1 cellular context compared by ENCODE assay signal in the genomic region with DNA sequence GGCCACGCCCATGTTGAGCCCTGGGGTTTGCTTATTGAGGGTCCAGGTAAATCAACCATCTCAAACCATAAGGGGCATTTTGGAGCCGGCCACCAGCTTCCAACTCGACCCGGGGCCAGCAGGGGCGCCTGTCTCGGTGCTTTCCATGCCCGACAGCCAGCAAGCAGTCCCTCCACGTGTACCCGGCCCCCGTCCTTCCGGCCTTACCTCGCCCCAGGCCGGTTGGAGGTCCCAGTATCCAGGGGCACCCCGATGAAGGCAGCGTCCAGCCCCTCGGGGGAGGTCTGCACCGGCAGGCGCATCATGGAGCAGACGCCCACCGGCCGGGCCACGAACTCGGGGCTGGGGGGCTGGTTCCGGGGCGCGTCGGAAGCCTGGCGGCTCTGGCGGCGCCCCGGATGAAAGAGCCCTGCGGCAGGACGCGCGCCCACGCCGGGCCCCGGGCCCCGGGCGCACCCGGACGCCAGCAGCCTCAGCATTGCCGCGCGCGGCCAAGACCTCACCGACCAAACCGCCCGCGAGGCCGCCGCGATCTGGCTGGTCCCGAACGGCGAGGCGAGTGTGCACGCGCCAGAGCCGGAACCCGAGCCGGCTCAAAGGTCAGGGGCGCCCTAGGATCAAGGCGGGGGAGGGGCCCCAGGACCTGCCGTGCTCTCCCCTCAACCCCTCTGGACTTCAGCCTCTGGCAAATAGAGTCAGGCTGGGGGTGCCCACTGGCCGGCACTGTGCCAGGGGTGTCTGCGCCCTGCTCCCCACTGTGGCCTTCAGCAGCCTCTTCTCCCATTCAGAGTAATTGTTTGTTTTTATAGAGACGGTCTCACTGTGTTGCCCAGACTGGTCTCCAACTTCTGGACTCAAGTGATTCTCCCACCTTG.
TF ChIP-seq lines count a peak whose summit lies in the region.

Gene AGMAT (minus strand): TSS at position 563 of the 875 bp plus-strand sequence. CDS start 84 bp downstream, at position 479.

TF ChIP-seq in HepG2, 621 proteins besides CTCF, POLR2A, EP300 and RAD21 (continued from another document and continues in another):
- TF ChIP-seq AHDC1 (CRISPR knock-in tag; IDR thresholded peaks at IDR 0.05; ENCODE audit: borderline replicate concordance) = peak; percentile 71
- TF ChIP-seq ATF7-NPFF (CRISPR knock-in tag; IDR thresholded peaks at IDR 0.05; ENCODE audit: low read depth) = peak; percentile 97
- peak; percentile 86 for TF ChIP-seq SP4 (CRISPR knock-in tag; IDR thresholded peaks at IDR 0.05)
- TF ChIP-seq, protein P1, sequence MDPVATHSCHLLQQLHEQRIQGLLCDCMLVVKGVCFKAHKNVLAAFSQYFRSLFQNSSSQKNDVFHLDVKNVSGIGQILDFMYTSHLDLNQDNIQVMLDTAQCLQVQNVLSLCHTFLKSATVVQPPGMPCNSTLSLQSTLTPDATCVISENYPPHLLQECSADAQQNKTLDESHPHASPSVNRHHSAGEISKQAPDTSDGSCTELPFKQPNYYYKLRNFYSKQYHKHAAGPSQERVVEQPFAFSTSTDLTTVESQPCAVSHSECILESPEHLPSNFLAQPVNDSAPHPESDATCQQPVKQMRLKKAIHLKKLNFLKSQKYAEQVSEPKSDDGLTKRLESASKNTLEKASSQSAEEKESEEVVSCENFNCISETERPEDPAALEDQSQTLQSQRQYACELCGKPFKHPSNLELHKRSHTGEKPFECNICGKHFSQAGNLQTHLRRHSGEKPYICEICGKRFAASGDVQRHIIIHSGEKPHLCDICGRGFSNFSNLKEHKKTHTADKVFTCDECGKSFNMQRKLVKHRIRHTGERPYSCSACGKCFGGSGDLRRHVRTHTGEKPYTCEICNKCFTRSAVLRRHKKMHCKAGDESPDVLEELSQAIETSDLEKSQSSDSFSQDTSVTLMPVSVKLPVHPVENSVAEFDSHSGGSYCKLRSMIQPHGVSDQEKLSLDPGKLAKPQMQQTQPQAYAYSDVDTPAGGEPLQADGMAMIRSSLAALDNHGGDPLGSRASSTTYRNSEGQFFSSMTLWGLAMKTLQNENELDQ (CRISPR knock-in tag; IDR thresholded peaks at IDR 0.05; ENCODE audit: borderline replicate concordance) = 0 out of 2 replicates have a peak, but pooled peaks have one; percentile 32
- TF ChIP-seq ZNF407 (CRISPR knock-in tag; IDR thresholded peaks at IDR 0.05; ENCODE audit: not compliant biosample characterization) = no peak
- peak; percentile 29; the same call in 1 of the 2 replicates for TF ChIP-seq ZSCAN9 (CRISPR knock-in tag; IDR thresholded peaks at IDR 0.05; ENCODE audit: borderline replicate concordance)
- peak; percentile 78 for TF ChIP-seq TFE3 (CRISPR knock-in tag; IDR thresholded peaks at IDR 0.05)
- no peak for TF ChIP-seq ZFP36 (IDR thresholded peaks at IDR 0.05; ENCODE audit: borderline replicate concordance, low read depth, low read length, partially characterized antibody)
- peak; percentile 96 for TF ChIP-seq HIC2 (CRISPR knock-in tag; IDR thresholded peaks at IDR 0.05; ENCODE audit: low read depth)
- peak; percentile 35 for TF ChIP-seq GABPA (IDR thresholded peaks at IDR 0.05; ENCODE audit: low read depth, low read length)
- peak; percentile 52; the same call in 1 of the 2 replicates for TF ChIP-seq GABPA (CRISPR knock-in tag; IDR thresholded peaks at IDR 0.05; ENCODE audit: low read depth)
- TF ChIP-seq, protein P2, sequence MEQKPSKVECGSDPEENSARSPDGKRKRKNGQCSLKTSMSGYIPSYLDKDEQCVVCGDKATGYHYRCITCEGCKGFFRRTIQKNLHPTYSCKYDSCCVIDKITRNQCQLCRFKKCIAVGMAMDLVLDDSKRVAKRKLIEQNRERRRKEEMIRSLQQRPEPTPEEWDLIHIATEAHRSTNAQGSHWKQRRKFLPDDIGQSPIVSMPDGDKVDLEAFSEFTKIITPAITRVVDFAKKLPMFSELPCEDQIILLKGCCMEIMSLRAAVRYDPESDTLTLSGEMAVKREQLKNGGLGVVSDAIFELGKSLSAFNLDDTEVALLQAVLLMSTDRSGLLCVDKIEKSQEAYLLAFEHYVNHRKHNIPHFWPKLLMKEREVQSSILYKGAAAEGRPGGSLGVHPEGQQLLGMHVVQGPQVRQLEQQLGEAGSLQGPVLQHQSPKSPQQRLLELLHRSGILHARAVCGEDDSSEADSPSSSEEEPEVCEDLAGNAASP (CRISPR knock-in tag; IDR thresholded peaks at IDR 0.05; ENCODE audit: borderline replicate concordance) = peak; percentile 88
- peak; percentile 89; the same call in 1 of the 2 replicates for TF ChIP-seq EEA1 (CRISPR knock-in tag; IDR thresholded peaks at IDR 0.05; ENCODE audit: borderline replicate concordance)
- TF ChIP-seq NFKB2 (CRISPR knock-in tag; IDR thresholded peaks at IDR 0.05; ENCODE audit: borderline replicate concordance) = peak; percentile 63
- TF ChIP-seq JARID2 (CRISPR knock-in tag; IDR thresholded peaks at IDR 0.05; ENCODE audit: insufficient replicate concordance) = no peak
- TF ChIP-seq ZNF598 (CRISPR knock-in tag; IDR thresholded peaks at IDR 0.05; ENCODE audit: borderline replicate concordance) = 0 out of 2 replicates have a peak, but pooled peaks have one; percentile 37
- TF ChIP-seq, protein P3, sequence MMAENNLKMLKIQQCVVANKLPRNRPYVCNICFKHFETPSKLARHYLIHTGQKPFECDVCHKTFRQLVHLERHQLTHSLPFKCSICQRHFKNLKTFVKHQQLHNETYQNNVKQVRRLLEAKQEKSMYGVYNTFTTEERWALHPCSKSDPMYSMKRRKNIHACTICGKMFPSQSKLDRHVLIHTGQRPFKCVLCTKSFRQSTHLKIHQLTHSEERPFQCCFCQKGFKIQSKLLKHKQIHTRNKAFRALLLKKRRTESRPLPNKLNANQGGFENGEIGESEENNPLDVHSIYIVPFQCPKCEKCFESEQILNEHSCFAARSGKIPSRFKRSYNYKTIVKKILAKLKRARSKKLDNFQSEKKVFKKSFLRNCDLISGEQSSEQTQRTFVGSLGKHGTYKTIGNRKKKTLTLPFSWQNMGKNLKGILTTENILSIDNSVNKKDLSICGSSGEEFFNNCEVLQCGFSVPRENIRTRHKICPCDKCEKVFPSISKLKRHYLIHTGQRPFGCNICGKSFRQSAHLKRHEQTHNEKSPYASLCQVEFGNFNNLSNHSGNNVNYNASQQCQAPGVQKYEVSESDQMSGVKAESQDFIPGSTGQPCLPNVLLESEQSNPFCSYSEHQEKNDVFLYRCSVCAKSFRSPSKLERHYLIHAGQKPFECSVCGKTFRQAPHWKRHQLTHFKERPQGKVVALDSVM (CRISPR knock-in tag; IDR thresholded peaks at IDR 0.05) = peak; percentile 100
- TF ChIP-seq ZIK1 (CRISPR knock-in tag; IDR thresholded peaks at IDR 0.05; ENCODE audit: borderline replicate concordance, low read depth) = peak; percentile 54; the same call in 1 of the 2 replicates
